Comparison of ENCODE assay signal across 1 cellular context in the genomic region with DNA sequence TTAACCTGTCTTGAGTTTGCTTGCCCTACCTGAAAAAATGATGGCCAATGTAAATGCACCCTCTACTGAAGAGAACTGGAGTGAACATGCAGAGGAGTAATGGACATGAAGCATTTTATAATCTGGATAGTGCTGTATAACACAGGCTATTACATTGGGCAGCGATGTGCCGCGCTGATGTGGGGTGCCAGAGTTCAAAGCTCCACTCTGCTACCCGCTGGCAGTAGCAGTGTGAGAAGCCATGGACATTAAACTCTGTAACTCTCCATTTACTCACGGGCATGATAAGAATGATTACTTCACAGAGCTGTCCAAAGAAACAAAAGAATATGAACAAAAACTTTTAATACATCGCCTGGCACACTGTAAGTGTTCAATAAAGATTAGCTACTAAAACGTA.
TF ChIP-seq lines count a peak whose summit lies in the region.

No MANE protein-coding gene starts in this region.

TF ChIP-seq in K562, 482 proteins besides CTCF, POLR2A, EP300 and RAD21 (continued from another document):
- TF ChIP-seq, protein P1, sequence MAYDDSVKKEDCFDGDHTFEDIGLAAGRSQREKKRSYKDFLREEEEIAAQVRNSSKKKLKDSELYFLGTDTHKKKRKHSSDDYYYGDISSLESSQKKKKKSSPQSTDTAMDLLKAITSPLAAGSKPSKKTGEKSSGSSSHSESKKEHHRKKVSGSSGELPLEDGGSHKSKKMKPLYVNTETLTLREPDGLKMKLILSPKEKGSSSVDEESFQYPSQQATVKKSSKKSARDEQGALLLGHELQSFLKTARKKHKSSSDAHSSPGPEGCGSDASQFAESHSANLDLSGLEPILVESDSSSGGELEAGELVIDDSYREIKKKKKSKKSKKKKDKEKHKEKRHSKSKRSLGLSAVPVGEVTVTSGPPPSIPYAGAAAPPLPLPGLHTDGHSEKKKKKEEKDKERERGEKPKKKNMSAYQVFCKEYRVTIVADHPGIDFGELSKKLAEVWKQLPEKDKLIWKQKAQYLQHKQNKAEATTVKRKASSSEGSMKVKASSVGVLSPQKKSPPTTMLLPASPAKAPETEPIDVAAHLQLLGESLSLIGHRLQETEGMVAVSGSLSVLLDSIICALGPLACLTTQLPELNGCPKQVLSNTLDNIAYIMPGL (CRISPR knock-in tag; IDR thresholded peaks at IDR 0.05): no peak
- no peak for TF ChIP-seq NFIC (IDR thresholded peaks at IDR 0.05)
- TF ChIP-seq ZNF133 (CRISPR knock-in tag; IDR thresholded peaks at IDR 0.05): no peak
